ENCODE assay signal across 8 cellular contexts in the genomic region with DNA sequence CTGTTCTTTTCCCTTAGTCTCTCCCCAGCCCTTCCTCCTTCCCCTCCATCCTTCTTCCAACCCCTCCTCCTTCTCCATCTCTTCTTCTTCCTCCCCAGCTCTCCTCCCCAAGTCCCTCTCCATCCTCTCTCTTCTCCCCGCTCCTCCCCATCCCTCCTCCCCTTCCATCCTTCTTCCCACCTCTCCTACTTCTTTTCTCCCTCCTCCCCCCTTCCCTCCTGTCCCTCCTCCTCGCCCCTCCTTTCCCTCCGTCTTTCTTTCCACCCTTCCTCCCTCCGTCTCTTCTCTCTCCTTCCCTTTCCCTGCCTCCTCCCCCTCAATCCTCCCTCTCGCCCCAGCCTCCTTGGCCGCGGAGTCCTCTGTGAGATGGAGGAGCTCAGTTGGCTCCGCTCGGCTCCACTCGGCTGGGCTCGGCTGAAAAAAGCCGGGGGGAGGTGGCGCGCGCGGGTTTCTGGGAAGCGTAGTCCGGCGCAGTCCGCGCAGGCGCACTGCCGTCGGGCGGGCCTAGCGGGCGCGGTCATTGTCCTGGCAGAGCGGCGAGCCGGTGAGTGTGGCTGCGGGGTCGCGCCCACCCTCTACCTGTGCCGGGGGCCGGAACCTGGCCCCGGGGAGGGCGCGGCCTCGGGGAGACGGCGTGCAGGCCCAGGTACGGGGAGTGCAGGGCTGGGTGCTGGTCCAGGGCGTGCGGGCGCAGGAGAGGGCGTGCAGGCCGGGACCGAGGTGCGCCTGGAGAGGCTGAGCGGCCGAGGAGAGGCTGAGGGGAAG. TPM values are rescaled to one million over a fixed set of nuclear protein-coding genes. Genes with fewer than 3 reads are reported as not detected.
A peak's percentile ranks its signal among the peaks of the same experiment; 100 is the strongest.
DNase-seq lines count a peak whose midpoint lies in the region; ATAC-seq and TF ChIP-seq lines count a peak whose summit lies in the region.

A gene (plus strand): TSS at position 520 of the 765 bp plus-strand sequence. CDS start 6,257 bp downstream, outside the sequence.

- H3K27me3 ChIP-seq in H7 (ENCODE audit: control insufficient read depth, insufficient read depth, low read length), result no peaks in the 10 kb centered on the region

- H3K27me3 Mint-ChIP-seq in glutamatergic neuron (ENCODE audit: unreplicated experiment), result peaks cover 8% of the 10 kb centered on the region

- no peaks in the 10 kb centered on the region for H3K36me3 ChIP-seq in H7 (replicated peaks; ENCODE audit: control insufficient read depth, insufficient read depth, low read length)

- H3K27ac ChIP-seq in temporal lobe (ENCODE audit: low read depth, low read length), result peak within 1 kb of the TSS; percentile 33

- TF ChIP-seq CTCF in glutamatergic neuron (IDR thresholded peaks at IDR 0.05; ENCODE audit: partially characterized antibody, unreplicated experiment), result no peak
- no peak for TF ChIP-seq CTCF in omental fat pad (IDR thresholded peaks at IDR 0.05)

- H3K27ac Mint-ChIP-seq in activated naive CD4-positive, alpha-beta T cell treated with anti-CD3 and anti-CD28 coated beads, Interleukin-2, amount 50 U/mL, for 72 hours, result peak within 1 kb of the TSS; percentile 82 to 95
- peak within 1 kb of the TSS; percentile 98 for H3K27ac Mint-ChIP-seq in glutamatergic neuron (ENCODE audit: unreplicated experiment)

- H3K4me3 Mint-ChIP-seq in glutamatergic neuron (ENCODE audit: unreplicated experiment), result peak within 1 kb of the TSS; percentile 100

- DNase-seq in Daoy (ENCODE audit: low read depth) (peak; percentile 93), H7 (peak; percentile 98), MV-4-11 (lab: John Stamatoyannopoulos, UW) (peak; percentile 74), glutamatergic neuron (peak; percentile 98), omental fat pad (ENCODE audit: low spot score) (peak; percentile 58)
- peak; percentile 84 to 86 for DNase-seq in activated naive CD4-positive, alpha-beta T cell treated with anti-CD3 and anti-CD28 coated beads, Interleukin-2, amount 50 U/mL, for 72 hours (ENCODE audit: low spot score in 2 of 2)

- peaks cover 16 to 48% of the 10 kb centered on the region in 2 donors for H3K9me3 Mint-ChIP-seq in activated naive CD4-positive, alpha-beta T cell treated with anti-CD3 and anti-CD28 coated beads, Interleukin-2, amount 50 U/mL, for 72 hours
- peaks cover 9% of the 10 kb centered on the region for H3K9me3 Mint-ChIP-seq in glutamatergic neuron (ENCODE audit: unreplicated experiment)

- H3K4me3 ChIP-seq in H7 (ENCODE audit: insufficient read depth, low read depth, low read length), result peak within 1 kb of the TSS; percentile 80

- H3K36me3 Mint-ChIP-seq in activated naive CD4-positive, alpha-beta T cell treated with anti-CD3 and anti-CD28 coated beads, Interleukin-2, amount 50 U/mL, for 72 hours, result peaks cover 34 to 59% of the 10 kb centered on the region in 2 donors
- peaks cover 23% of the 10 kb centered on the region for H3K36me3 Mint-ChIP-seq in glutamatergic neuron (ENCODE audit: unreplicated experiment)

- peaks cover 8% of the 10 kb centered on the region for H3K4me1 Mint-ChIP-seq in glutamatergic neuron (ENCODE audit: low read depth, unreplicated experiment)

- ATAC-seq in SK-N-SH treated with all-trans-retinoic acid at 6 μM for 48 hours, result peak; percentile 98
- ATAC-seq in activated naive CD4-positive, alpha-beta T cell treated with anti-CD3 and anti-CD28 coated beads, Interleukin-2, amount 50 U/mL, for 72 hours, result peak; percentile 92 to 95
- ATAC-seq in omental fat pad (ENCODE audit: low FRiP score), result peak; percentile 92

TF ChIP-seq in SK-N-SH treated with all-trans-retinoic acid at 6 μM for 48 hours, 23 proteins besides CTCF, POLR2A, EP300 and RAD21:
- TF ChIP-seq TCF4 (CRISPR knock-in tag; IDR thresholded peaks at IDR 0.05; ENCODE audit: borderline replicate concordance), result no peak
- TF ChIP-seq GLIS3 (CRISPR knock-in tag; IDR thresholded peaks at IDR 0.05), result no peak
- TF ChIP-seq TOX (CRISPR knock-in tag; IDR thresholded peaks at IDR 0.05; ENCODE audit: borderline replicate concordance), result no peak
- TF ChIP-seq RARB (CRISPR knock-in tag; IDR thresholded peaks at IDR 0.05), result no peak
- TF ChIP-seq ZNF70 (CRISPR knock-in tag; IDR thresholded peaks at IDR 0.05), result no peak
- TF ChIP-seq ISL1 (CRISPR knock-in tag; IDR thresholded peaks at IDR 0.05), result no peak
- TF ChIP-seq OSR1 (CRISPR knock-in tag; IDR thresholded peaks at IDR 0.05), result no peak
- TF ChIP-seq BACH2 (CRISPR knock-in tag; IDR thresholded peaks at IDR 0.05; ENCODE audit: borderline replicate concordance), result no peak
- TF ChIP-seq, protein P1, sequence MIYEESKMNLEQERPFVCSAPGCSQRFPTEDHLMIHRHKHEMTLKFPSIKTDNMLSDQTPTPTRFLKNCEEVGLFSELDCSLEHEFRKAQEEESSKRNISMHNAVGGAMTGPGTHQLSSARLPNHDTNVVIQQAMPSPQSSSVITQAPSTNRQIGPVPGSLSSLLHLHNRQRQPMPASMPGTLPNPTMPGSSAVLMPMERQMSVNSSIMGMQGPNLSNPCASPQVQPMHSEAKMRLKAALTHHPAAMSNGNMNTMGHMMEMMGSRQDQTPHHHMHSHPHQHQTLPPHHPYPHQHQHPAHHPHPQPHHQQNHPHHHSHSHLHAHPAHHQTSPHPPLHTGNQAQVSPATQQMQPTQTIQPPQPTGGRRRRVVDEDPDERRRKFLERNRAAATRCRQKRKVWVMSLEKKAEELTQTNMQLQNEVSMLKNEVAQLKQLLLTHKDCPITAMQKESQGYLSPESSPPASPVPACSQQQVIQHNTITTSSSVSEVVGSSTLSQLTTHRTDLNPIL (CRISPR knock-in tag; IDR thresholded peaks at IDR 0.05; ENCODE audit: low read depth), result no peak
- TF ChIP-seq, protein P2, sequence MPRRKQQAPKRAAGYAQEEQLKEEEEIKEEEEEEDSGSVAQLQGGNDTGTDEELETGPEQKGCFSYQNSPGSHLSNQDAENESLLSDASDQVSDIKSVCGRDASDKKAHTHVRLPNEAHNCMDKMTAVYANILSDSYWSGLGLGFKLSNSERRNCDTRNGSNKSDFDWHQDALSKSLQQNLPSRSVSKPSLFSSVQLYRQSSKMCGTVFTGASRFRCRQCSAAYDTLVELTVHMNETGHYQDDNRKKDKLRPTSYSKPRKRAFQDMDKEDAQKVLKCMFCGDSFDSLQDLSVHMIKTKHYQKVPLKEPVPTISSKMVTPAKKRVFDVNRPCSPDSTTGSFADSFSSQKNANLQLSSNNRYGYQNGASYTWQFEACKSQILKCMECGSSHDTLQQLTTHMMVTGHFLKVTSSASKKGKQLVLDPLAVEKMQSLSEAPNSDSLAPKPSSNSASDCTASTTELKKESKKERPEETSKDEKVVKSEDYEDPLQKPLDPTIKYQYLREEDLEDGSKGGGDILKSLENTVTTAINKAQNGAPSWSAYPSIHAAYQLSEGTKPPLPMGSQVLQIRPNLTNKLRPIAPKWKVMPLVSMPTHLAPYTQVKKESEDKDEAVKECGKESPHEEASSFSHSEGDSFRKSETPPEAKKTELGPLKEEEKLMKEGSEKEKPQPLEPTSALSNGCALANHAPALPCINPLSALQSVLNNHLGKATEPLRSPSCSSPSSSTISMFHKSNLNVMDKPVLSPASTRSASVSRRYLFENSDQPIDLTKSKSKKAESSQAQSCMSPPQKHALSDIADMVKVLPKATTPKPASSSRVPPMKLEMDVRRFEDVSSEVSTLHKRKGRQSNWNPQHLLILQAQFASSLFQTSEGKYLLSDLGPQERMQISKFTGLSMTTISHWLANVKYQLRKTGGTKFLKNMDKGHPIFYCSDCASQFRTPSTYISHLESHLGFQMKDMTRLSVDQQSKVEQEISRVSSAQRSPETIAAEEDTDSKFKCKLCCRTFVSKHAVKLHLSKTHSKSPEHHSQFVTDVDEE (CRISPR knock-in tag; IDR thresholded peaks at IDR 0.05), result no peak

RNA-seq across cellular contexts. Expression of the gene that starts here (rescaled TPM):
- 3.9 and 6.2 TPM in 2 replicates for total RNA-seq in Daoy (2014; rRNA removed; shearing (Covaris generic))
- 9.9 and 11.0 TPM in 2 replicates for total RNA-seq in H7 (2014; rRNA removed; shearing (Covaris generic))
- 1 to 10 TPM; 4.4 to 4.7 TPM for total RNA-seq in activated naive CD4-positive, alpha-beta T cell treated with anti-CD3 and anti-CD28 coated beads, Interleukin-2, amount 50 U/mL, for 72 hours
- total RNA-seq in glutamatergic neuron (ENCODE audit: unreplicated experiment) (48.2 TPM), omental fat pad (10 to 100 TPM in 2 of 4 donors, 1 to 10 TPM in 2; 5.8 to 11.2 (median 9.6) TPM), temporal lobe (14.8 TPM)

Comparison
In these comparisons a context has a peak if more than half of its experiments do, and no peak if none do; other contexts are left out.
1. Peak in every context shown above with its lines: DNase-seq, ATAC-seq, H3K4me3 ChIP-seq and H3K27ac ChIP-seq.